22 cellular contexts compared by ENCODE assay signal in genomic region chr12:49899921-49900320, GRCh38. TPM values are rescaled to one million over a fixed set of nuclear protein-coding genes. Genes with fewer than 3 reads are reported as not detected.
A peak's percentile ranks its signal among the peaks of the same experiment; 100 is the strongest.
DNase-seq lines count a peak whose midpoint lies in the region; ATAC-seq, FAIRE-seq and TF ChIP-seq lines count a peak whose summit lies in the region.
"Had no signal": no experiment of that assay in that cellular context is flagged by ENCODE, and none has a peak within 500 bp of the region (broad histone marks: within the 10 kb centered on the region; RNA-seq: fewer than 3 reads in every experiment).

No MANE protein-coding gene starts in this region.

- TF ChIP-seq POLR2A in IMR-90 (IDR thresholded peaks at IDR 0.05; ENCODE audit: low read depth, low read length) = no peak
- no peak for TF ChIP-seq POLR2A in K562 (conservative IDR thresholded peaks at IDR 0.05)

- no peaks in the 10 kb centered on the region for H3K4me1 Mint-ChIP-seq in progenitor cell of endocrine pancreas (ENCODE audit: low read depth)
- peaks cover 8% of the 10 kb centered on the region for H3K4me1 Mint-ChIP-seq in activated T-helper 17 cell treated with anti-CD3 and anti-CD28 coated beads, Interleukin-2, amount 50 U/mL, for 72 hours

- intact Hi-C loops in IMR-90 (cut with micrococcal nuclease) (no loop called here), K562 (cut with micrococcal nuclease) (no loop called here), kidney (cut with DNase I) (no loop called here), colonic mucosa (cut with DNase I) (no loop called here)

- H3K79me1 ChIP-seq in IMR-90 (ENCODE audit: low read depth in 1 of 2, low read length in 2 of 2) = no peaks in the 10 kb centered on the region

- dilution Hi-C loops in IMR-90 (cut with HindIII; ENCODE audit: low sequenced_read_pairs, unreplicated experiment) = no loop called here

- peaks cover 10% of the 10 kb centered on the region for H3K9me1 ChIP-seq in IMR-90 (ENCODE audit: insufficient read depth, low read length)
- no peaks in the 10 kb centered on the region for H3K9me1 ChIP-seq in K562 (ENCODE audit: control insufficient read depth, insufficient read depth, low read length)

- no peak overlapping the region for H2BK5ac ChIP-seq in IMR-90 (ENCODE audit: low read depth, low read length, poor library complexity, severe bottlenecking)

- H3K9me3 Mint-ChIP-seq in progenitor cell of endocrine pancreas (ENCODE audit: low read depth) = no peaks in the 10 kb centered on the region
- H3K9me3 Mint-ChIP-seq in activated T-helper 17 cell treated with anti-CD3 and anti-CD28 coated beads, Interleukin-2, amount 50 U/mL, for 72 hours = no peaks in the 10 kb centered on the region
- H3K9me3 Mint-ChIP-seq: CD4-positive, alpha-beta memory T cell; H9 had no signal

- H3K23ac ChIP-seq in IMR-90 (ENCODE audit: low read depth, low read length) = no peak overlapping the region

- H2BK120ac ChIP-seq in IMR-90 (ENCODE audit: low read depth, low read length) = no peak overlapping the region

- no peaks in the 10 kb centered on the region for H3K79me2 ChIP-seq in K562 (ENCODE audit: control insufficient read depth, insufficient read depth, low read length)

- no peak overlapping the region for H4K91ac ChIP-seq in IMR-90 (ENCODE audit: insufficient read depth, low read depth, low read length)

- no peaks in the 10 kb centered on the region for H3K36me3 Mint-ChIP-seq in progenitor cell of endocrine pancreas (ENCODE audit: insufficient read depth)
- H3K36me3 Mint-ChIP-seq in activated T-helper 17 cell treated with anti-CD3 and anti-CD28 coated beads, Interleukin-2, amount 50 U/mL, for 72 hours (ENCODE audit: low read depth) = no peaks in the 10 kb centered on the region
- H3K36me3 Mint-ChIP-seq: CD4-positive, alpha-beta memory T cell had no signal

- BruUV-seq in IMR-90 (replicated peaks; lab: Mats Ljungman, UMichigan) (no TSS peak), K562 (replicated peaks; lab: Mats Ljungman, UMichigan) (no TSS peak)

- H3K27me3 Mint-ChIP-seq in progenitor cell of endocrine pancreas = peaks cover 56% of the 10 kb centered on the region
- peaks cover 4% of the 10 kb centered on the region for H3K27me3 Mint-ChIP-seq in activated T-helper 17 cell treated with anti-CD3 and anti-CD28 coated beads, Interleukin-2, amount 50 U/mL, for 72 hours

- POLR2A ChIA-PET in IMR-90 (lab: Charles Lee; ENCODE audit: unreplicated experiment) = no interaction called here
- POLR2A ChIA-PET in K562 (lab: Yijun Ruan, JAX) = no interaction called here

- H3K4me3 Mint-ChIP-seq in progenitor cell of endocrine pancreas (ENCODE audit: low read depth) = no peak overlapping the region
- no peak overlapping the region for H3K4me3 Mint-ChIP-seq in activated T-helper 17 cell treated with anti-CD3 and anti-CD28 coated beads, Interleukin-2, amount 50 U/mL, for 72 hours
- H3K4me3 Mint-ChIP-seq: CD14-positive monocyte; CD4-positive, alpha-beta memory T cell; H9 had no signal

- H3K14ac ChIP-seq in IMR-90 (replicated peaks; ENCODE audit: low read depth, low read length) = no peak overlapping the region

- H3K9ac ChIP-seq in IMR-90 (ENCODE audit: low read depth, low read length) = no peak overlapping the region
- H3K9ac ChIP-seq in K562 (ENCODE audit: insufficient read depth in 1 of 2, low read depth in 2 of 2, low read length in 2 of 2) = peak overlapping the region in 1 of 2 experiments; percentile 81; a peak in 1 of 4 replicates
- no peak overlapping the region for H3K9ac ChIP-seq in kidney (ENCODE audit: low read length in 2 of 2)
- no peak overlapping the region for H3K9ac ChIP-seq in colonic mucosa (ENCODE audit: low read depth in 2 of 2, low read length in 2 of 2)
- H3K9ac ChIP-seq: BLaER1 had no signal

- H3K4ac ChIP-seq in IMR-90 (ENCODE audit: low read depth, low read length) = no peak overlapping the region

- no peak overlapping the region for H2BK20ac ChIP-seq in IMR-90 (ENCODE audit: low read depth, low read length)

- H3K27me3 ChIP-seq in IMR-90 (ENCODE audit: control insufficient read depth, insufficient read depth, low read length) = peaks cover 29% of the 10 kb centered on the region
- peaks cover 4 to 17% of the 10 kb centered on the region in 2 experiments; a peak in 3 of 5 replicates for H3K27me3 ChIP-seq in K562 (ENCODE audit: control insufficient read depth in 2 of 2, insufficient read depth in 2 of 2, low read length in 2 of 2)
- peaks cover 6% of the 10 kb centered on the region for H3K27me3 ChIP-seq in colonic mucosa
- H3K27me3 ChIP-seq: BLaER1 had no signal

- TF ChIP-seq CTCF in IMR-90 (conservative IDR thresholded peaks at IDR 0.05; ENCODE audit: low read depth, low read length) = no peak
- TF ChIP-seq CTCF in K562 (IDR thresholded peaks at IDR 0.05 in 2 of 3, conservative IDR thresholded peaks at IDR 0.05 in 1 of 3; ENCODE audit: insufficient read depth in 2 of 3, low read depth in 1 of 3, low read length in 3 of 3) = no peak
- TF ChIP-seq CTCF in kidney (IDR thresholded peaks at IDR 0.05; ENCODE audit: borderline replicate concordance, extremely low read depth, insufficient read depth) = no peak
- no peak for TF ChIP-seq CTCF in progenitor cell of endocrine pancreas (IDR thresholded peaks at IDR 0.05; ENCODE audit: unreplicated experiment)
- TF ChIP-seq CTCF in colonic mucosa (IDR thresholded peaks at IDR 0.05) = no peak

- H3K4me3 ChIP-seq in IMR-90 (ENCODE audit: insufficient read depth, low read depth, low read length) (no peak overlapping the region), K562 (no peak overlapping the region), kidney (ENCODE audit: low read length in 2 of 2) (no peak overlapping the region), colonic mucosa (no peak overlapping the region)
- H3K4me3 ChIP-seq: BLaER1 had no signal

- in situ Hi-C loops in IMR-90 (cut with MboI; ENCODE audit: low sequenced_read_pairs) (no loop called here), K562 (cut with MboI) (no loop called here)

- no peak overlapping the region for H4K8ac ChIP-seq in IMR-90 (ENCODE audit: low read depth in 2 of 2, low read length in 2 of 2)

- H4K20me1 ChIP-seq in IMR-90 (ENCODE audit: insufficient read depth, low read length) (no peaks in the 10 kb centered on the region), K562 (replicated peaks; ENCODE audit: control insufficient read depth, insufficient read depth, low read length) (no peaks in the 10 kb centered on the region)
- H4K20me1 ChIP-seq: BLaER1 had no signal

- no peaks in the 10 kb centered on the region for H3K9me3 ChIP-seq in IMR-90 (ENCODE audit: control insufficient read depth, insufficient read depth, low read length)
- H3K9me3 ChIP-seq in K562 (replicated peaks; ENCODE audit: control insufficient read depth, insufficient read depth, low read depth, low read length) = no peaks in the 10 kb centered on the region
- no peaks in the 10 kb centered on the region for H3K9me3 ChIP-seq in kidney (ENCODE audit: control insufficient read depth in 1 of 2, low read length in 2 of 2)
- no peaks in the 10 kb centered on the region for H3K9me3 ChIP-seq in colonic mucosa
- H3K9me3 ChIP-seq: BLaER1 had no signal

- FAIRE-seq in K562 (lab: Jason Lieb, UNC) (no peak), kidney (lab: Jason Lieb, UNC) (no peak)
- FAIRE-seq: GM12892, GM18507 had no signal

- no peak overlapping the region for H3K4me2 ChIP-seq in IMR-90 (ENCODE audit: low read depth, low read length)
- H3K4me2 ChIP-seq in K562 (ENCODE audit: insufficient read depth, low read length) = peak overlapping the region; percentile 13; the same call in 1 of the 2 replicates

- no peak overlapping the region for H3K56ac ChIP-seq in IMR-90 (ENCODE audit: extremely low read depth, insufficient read depth, low read length)

- peak overlapping the region; percentile 73 for H3K27ac Mint-ChIP-seq in progenitor cell of endocrine pancreas
- no peak overlapping the region for H3K27ac Mint-ChIP-seq in activated T-helper 17 cell treated with anti-CD3 and anti-CD28 coated beads, Interleukin-2, amount 50 U/mL, for 72 hours
- H3K27ac Mint-ChIP-seq: CD14-positive monocyte; CD4-positive, alpha-beta memory T cell had no signal

- no CpG with 5 or more reads among the region's 7 CpGs for WGBS in IMR-90 (ENCODE audit: extremely low coverage in 2 of 2, insufficient read length in 1 of 2), 2 experiments
- 44% methylated on average over 7 of the region's 7 CpGs for WGBS in K562 (ENCODE audit: insufficient coverage, low coverage, missing lambda C conversion rate)

- no peak overlapping the region for H2BK15ac ChIP-seq in IMR-90 (ENCODE audit: low read depth, low read length)

- TF ChIP-seq EP300 in K562 (IDR thresholded peaks at IDR 0.05; ENCODE audit: low read length) = no peak

- H3K36me3 ChIP-seq in IMR-90 (ENCODE audit: control insufficient read depth, insufficient read depth, low read length) = no peaks in the 10 kb centered on the region
- no peaks in the 10 kb centered on the region for H3K36me3 ChIP-seq in K562 (ENCODE audit: control insufficient read depth, insufficient read depth, low read length)
- H3K36me3 ChIP-seq in kidney (ENCODE audit: control insufficient read depth in 1 of 2, insufficient read depth in 2 of 2, low read length in 2 of 2) = no peaks in the 10 kb centered on the region
- no peaks in the 10 kb centered on the region for H3K36me3 ChIP-seq in colonic mucosa
- H3K36me3 ChIP-seq: BLaER1 had no signal

- no peak overlapping the region for H2AK9ac ChIP-seq in IMR-90 (replicated peaks; ENCODE audit: low read depth, low read length, poor library complexity)

- DNase-seq in IMR-90 = no peak
- no peak for DNase-seq in K562 (ENCODE audit: extremely low read depth in 1 of 4, low spot score in 3 of 4)
- peak; percentile 50 for DNase-seq in kidney
- no peak for DNase-seq in progenitor cell of endocrine pancreas (ENCODE audit: low spot score, unreplicated experiment)
- DNase-seq in inferior parietal cortex (ENCODE audit: extremely low spot score) = no peak
- DNase-seq in colonic mucosa = no peak
- DNase-seq: 8988T; CD4-positive, alpha-beta memory T cell; DMS153; DMS79; GDM1; GOT3; H9 had no signal

- H3K27ac ChIP-seq in IMR-90 (ENCODE audit: insufficient read depth, low read length) (no peak overlapping the region), K562 (ENCODE audit: extremely low read depth, low read depth, low read length) (no peak overlapping the region), kidney (ENCODE audit: low read depth in 2 of 2, low read length in 2 of 2) (no peak overlapping the region), colonic mucosa (no peak overlapping the region)
- H3K27ac ChIP-seq: BLaER1 had no signal

- no peak overlapping the region for H4K5ac ChIP-seq in IMR-90 (ENCODE audit: low read depth, low read length)

- H2AFZ ChIP-seq in IMR-90 (replicated peaks; ENCODE audit: low read length, poor library complexity) = no peak overlapping the region
- peak overlapping the region; percentile 47; the same call in 1 of the 2 replicates for H2AFZ ChIP-seq in K562 (ENCODE audit: low read depth, low read length)

- H3K18ac ChIP-seq in IMR-90 (ENCODE audit: low read depth, low read length) = no peak overlapping the region

- peak overlapping the region; percentile 14; the same call in 1 of the 2 replicates for H2AK5ac ChIP-seq in IMR-90 (ENCODE audit: low read depth, low read length)

- TF ChIP-seq RAD21 in IMR-90 (IDR thresholded peaks at IDR 0.05; ENCODE audit: low read length) (no peak), K562 (CRISPR knock-in tag; conservative IDR thresholded peaks at IDR 0.05 in 1 of 2, IDR thresholded peaks at IDR 0.05 in 1 of 2) (no peak)

- CTCF ChIA-PET in IMR-90 (lab: Yijun Ruan, JAX) (no interaction called here), K562 (lab: Yijun Ruan, JAX; ENCODE audit: low intra/inter-chr PET ratio) (no interaction called here)

- H3K4me1 ChIP-seq in IMR-90 (ENCODE audit: control insufficient read depth, insufficient read depth, low read length) (peaks cover 11% of the 10 kb centered on the region; the same call in 1 of the 2 replicates), K562 (replicated peaks in 1 of 2; ENCODE audit: control insufficient read depth in 2 of 2, insufficient read depth in 2 of 2, low read length in 2 of 2) (peaks cover 22 to 41% of the 10 kb centered on the region in 2 experiments), kidney (ENCODE audit: control insufficient read depth in 1 of 2, insufficient read depth in 1 of 2, low read depth in 1 of 2, low read length in 2 of 2) (peaks cover 5 to 6% of the 10 kb centered on the region in 2 donors), colonic mucosa (no peaks in the 10 kb centered on the region)

- no peak for ATAC-seq in IMR-90 (ENCODE audit: low read depth)
- ATAC-seq in K562 = no peak
- ATAC-seq in activated T-helper 17 cell treated with anti-CD3 and anti-CD28 coated beads, Interleukin-2, amount 50 U/mL, for 72 hours (replicated peaks) = no peak
- ATAC-seq in GM18858 (IDR thresholded peaks at IDR 0.05; ENCODE audit: unreplicated experiment) = no peak

RNA-seq across cellular contexts. Expression of gene FAIM2, which starts 3.8 kb away (rescaled TPM):
- total RNA-seq in IMR-90 (2012; rRNA removed) = 0.72 and 0.83 TPM in 2 replicates
- polyA plus RNA-seq in IMR-90 (2012; rRNA removed) = 5.0 and 5.3 TPM in 2 replicates
- polyA plus RNA-seq in IMR-90 (2012; cell fraction: cytosol; rRNA removed) = 6.5 and 8.2 TPM in 2 replicates
- polyA plus RNA-seq in IMR-90 (2012; cell fraction: nucleus; rRNA removed; ENCODE audit: low replicate concordance) = 2.1 and 3.4 TPM in 2 replicates
- total RNA-seq in K562 (2011; cell fraction: chromatin; rRNA removed; ENCODE audit: low replicate concordance) = not detected in 2 replicates
- not detected in 2 replicates for total RNA-seq in K562 (2011; cell fraction: nucleolus; rRNA removed)
- total RNA-seq in K562 (2011; cell fraction: nucleoplasm; rRNA removed) = 0.15 TPM in 1 of 2 replicates, not detected in the other
- total RNA-seq in K562 (2014; rRNA removed) = not detected in 2 replicates
- total RNA-seq in K562 (2014; rRNA removed; fragmentation: Illumina TruSeq; extraction: Trizol) = not detected in 2 replicates
- total RNA-seq in K562 (2015; rRNA removed; fragmentation: Illumina TruSeq; extraction: Trizol) = not detected in 2 replicates
- not detected in 2 replicates for total RNA-seq in K562 (2021)
- polyA plus RNA-seq in K562 (2011; rRNA removed) = not detected in 2 replicates
- polyA plus RNA-seq in K562 (2011; cell fraction: cytosol; rRNA removed) = 0.07 and 0.76 TPM in 2 replicates
- not detected in 2 replicates for polyA plus RNA-seq in K562 (2011; cell fraction: nucleus; rRNA removed)
- polyA plus RNA-seq in K562 (2012) = 0.09 and 0.17 TPM in 2 replicates
- polyA plus RNA-seq in K562 (2014; fragmentation: Illumina TruSeq; extraction: Trizol) = not detected in 2 replicates
- polyA plus RNA-seq in K562 (2014; fragmentation: Nextera tagmentation; extraction: Ambion mirVana) = under 1 TPM in 1 of 2 experiments, not detected in 1; 0.10 TPM
- polyA plus RNA-seq in K562 (2014; rRNA removed) = 0.01 TPM in 1 of 2 replicates, not detected in the other
- polyA minus RNA-seq in K562 (2011; rRNA and poly(A)+ RNA removed) = not detected in 2 replicates
- not detected in 2 replicates for polyA minus RNA-seq in K562 (2011; cell fraction: cytosol; rRNA and poly(A)+ RNA removed)
- polyA minus RNA-seq in K562 (2011; cell fraction: nucleus; rRNA and poly(A)+ RNA removed) = not detected in 2 replicates
- total RNA-seq in kidney = 5.5 TPM
- polyA plus RNA-seq in kidney (ENCODE audit: insufficient read depth, low read depth, low replicate concordance) = 1.3 TPM
- total RNA-seq in progenitor cell of endocrine pancreas = not detected in 2 replicates
- total RNA-seq in activated T-helper 17 cell treated with anti-CD3 and anti-CD28 coated beads, Interleukin-2, amount 50 U/mL, for 72 hours = 1 to 10 TPM in 1 of 2 donors, under 1 TPM in 1; 0.73 to 1.6 TPM
- total RNA-seq in colonic mucosa = 1 to 10 TPM; 2.8 to 3.6 TPM
- total RNA-seq: A673 had no signal
- polyA plus RNA-seq: CD14-positive monocyte had no signal

RNA-seq across cellular contexts. Expression of gene AQP2, which starts 50.6 kb away (rescaled TPM):
- total RNA-seq in IMR-90 (2012; rRNA removed) (not detected in 2 replicates), K562 (2014; rRNA removed) (not detected in 2 replicates), K562 (2014; rRNA removed; fragmentation: Illumina TruSeq; extraction: Trizol) (not detected in 2 replicates), K562 (2015; rRNA removed; fragmentation: Illumina TruSeq; extraction: Trizol) (not detected in 2 replicates), K562 (2021) (not detected in 2 replicates), kidney (122 TPM), progenitor cell of endocrine pancreas (0.29 and 1.0 TPM in 2 replicates), colonic mucosa (not detected)
- polyA plus RNA-seq in IMR-90 (2012; rRNA removed) (not detected in 2 replicates), K562 (2011; rRNA removed) (not detected in 2 replicates), K562 (2014; fragmentation: Illumina TruSeq; extraction: Trizol) (not detected in 2 replicates), K562 (2014; fragmentation: Nextera tagmentation; extraction: Ambion mirVana) (not detected), K562 (2014; rRNA removed) (not detected in 2 replicates), kidney (ENCODE audit: insufficient read depth, low read depth, low replicate concordance) (666 TPM)
- polyA plus RNA-seq in IMR-90 (2012; cell fraction: cytosol; rRNA removed) = not detected in 2 replicates
- not detected in 2 replicates for polyA plus RNA-seq in IMR-90 (2012; cell fraction: nucleus; rRNA removed; ENCODE audit: low replicate concordance)
- total RNA-seq in K562 (2011; cell fraction: chromatin; rRNA removed; ENCODE audit: low replicate concordance) = not detected in 2 replicates
- not detected in 2 replicates for total RNA-seq in K562 (2011; cell fraction: nucleolus; rRNA removed)
- total RNA-seq in K562 (2011; cell fraction: nucleoplasm; rRNA removed) = not detected in 2 replicates
- not detected in 2 replicates for polyA plus RNA-seq in K562 (2011; cell fraction: cytosol; rRNA removed)
- polyA plus RNA-seq in K562 (2011; cell fraction: nucleus; rRNA removed) = not detected in 2 replicates
- polyA plus RNA-seq in K562 (2012) = not detected in 2 replicates
- not detected in 2 replicates for polyA minus RNA-seq in K562 (2011; rRNA and poly(A)+ RNA removed)
- polyA minus RNA-seq in K562 (2011; cell fraction: cytosol; rRNA and poly(A)+ RNA removed) = not detected in 2 replicates
- not detected in 2 replicates for polyA minus RNA-seq in K562 (2011; cell fraction: nucleus; rRNA and poly(A)+ RNA removed)
- not detected for total RNA-seq in activated T-helper 17 cell treated with anti-CD3 and anti-CD28 coated beads, Interleukin-2, amount 50 U/mL, for 72 hours
- total RNA-seq: A673; CD4-positive, alpha-beta memory T cell; Daoy; H9 had no signal
- polyA plus RNA-seq: AG04450; CD14-positive monocyte; CD4-positive, alpha-beta memory T cell had no signal

RNA-seq across cellular contexts. Expression of gene BCDIN3D, which starts 57.0 kb away (rescaled TPM):
- total RNA-seq in IMR-90 (2012; rRNA removed) (2.3 and 2.5 TPM in 2 replicates), K562 (2014; rRNA removed) (3.7 and 4.3 TPM in 2 replicates), K562 (2014; rRNA removed; fragmentation: Illumina TruSeq; extraction: Trizol) (4.4 and 4.6 TPM in 2 replicates), K562 (2015; rRNA removed; fragmentation: Illumina TruSeq; extraction: Trizol) (4.9 TPM in 2 replicates), K562 (2021) (5.1 and 5.6 TPM in 2 replicates), kidney (5.1 TPM), progenitor cell of endocrine pancreas (6.1 and 7.3 TPM in 2 replicates), colonic mucosa (1 to 10 TPM; 3.3 to 3.7 TPM)
- polyA plus RNA-seq in IMR-90 (2012; rRNA removed) (1.7 and 2.3 TPM in 2 replicates), K562 (2011; rRNA removed) (3.7 and 5.6 TPM in 2 replicates), K562 (2014; fragmentation: Illumina TruSeq; extraction: Trizol) (5.1 and 5.9 TPM in 2 replicates), K562 (2014; fragmentation: Nextera tagmentation; extraction: Ambion mirVana) (1 to 10 TPM; 6.3 to 6.9 TPM), K562 (2014; rRNA removed) (5.2 and 5.8 TPM in 2 replicates), kidney (ENCODE audit: insufficient read depth, low read depth, low replicate concordance) (4.6 TPM)
- 0.78 and 1.1 TPM in 2 replicates for polyA plus RNA-seq in IMR-90 (2012; cell fraction: cytosol; rRNA removed)
- 0.88 and 1.3 TPM in 2 replicates for polyA plus RNA-seq in IMR-90 (2012; cell fraction: nucleus; rRNA removed; ENCODE audit: low replicate concordance)
- 6.1 and 8.1 TPM in 2 replicates for total RNA-seq in K562 (2011; cell fraction: chromatin; rRNA removed; ENCODE audit: low replicate concordance)
- 10.5 and 11.7 TPM in 2 replicates for total RNA-seq in K562 (2011; cell fraction: nucleolus; rRNA removed)
- total RNA-seq in K562 (2011; cell fraction: nucleoplasm; rRNA removed) = 9.2 and 11.8 TPM in 2 replicates
- 3.5 and 4.3 TPM in 2 replicates for polyA plus RNA-seq in K562 (2011; cell fraction: cytosol; rRNA removed)
- 2.3 and 3.5 TPM in 2 replicates for polyA plus RNA-seq in K562 (2011; cell fraction: nucleus; rRNA removed)
- 4.0 and 5.4 TPM in 2 replicates for polyA plus RNA-seq in K562 (2012)
- polyA minus RNA-seq in K562 (2011; rRNA and poly(A)+ RNA removed) = 4.7 and 5.3 TPM in 2 replicates
- 1.1 and 1.9 TPM in 2 replicates for polyA minus RNA-seq in K562 (2011; cell fraction: cytosol; rRNA and poly(A)+ RNA removed)
- polyA minus RNA-seq in K562 (2011; cell fraction: nucleus; rRNA and poly(A)+ RNA removed) = 2.7 and 4.7 TPM in 2 replicates
- total RNA-seq in activated T-helper 17 cell treated with anti-CD3 and anti-CD28 coated beads, Interleukin-2, amount 50 U/mL, for 72 hours = 1 to 10 TPM; 3.4 to 5.1 TPM

Comparison
In these comparisons a context has a peak if more than half of its experiments do, and no peak if none do; other contexts are left out.
1. RNA of gene AQP2, which starts 50.6 kb away (total RNA-seq): 122 TPM in kidney (single experiment); 0.29 to 1.0 TPM in progenitor cell of endocrine pancreas, not detected in IMR-90, not detected in K562, not detected in activated T-helper 17 cell treated with anti-CD3 and anti-CD28 coated beads, Interleukin-2, amount 50 U/mL, for 72 hours and not detected in colonic mucosa; every median in the first group is over 10 times any median in the second.